Comparison of ENCODE assay signal across 17 cellular contexts in genomic region chr9:38436708-38437107, GRCh38. TPM values are rescaled to one million over a fixed set of nuclear protein-coding genes. Genes with fewer than 3 reads are reported as not detected.
A peak's percentile ranks its signal among the peaks of the same experiment; 100 is the strongest.
DNase-seq lines count a peak whose midpoint lies in the region; TF ChIP-seq lines count a peak whose summit lies in the region.
"Had no signal": no experiment of that assay in that cellular context is flagged by ENCODE, and none has a peak within 500 bp of the region (broad histone marks: within the 10 kb centered on the region; RNA-seq: fewer than 3 reads in every experiment).

No MANE protein-coding gene starts in this region.

- no peaks in the 10 kb centered on the region for H4K20me1 ChIP-seq in hepatocyte (ENCODE audit: insufficient read depth, poor library complexity, severe bottlenecking)

- H3K79me2 ChIP-seq in hepatocyte: no peaks in the 10 kb centered on the region

- no peaks in the 10 kb centered on the region for H3K9me2 ChIP-seq in hepatocyte (replicated peaks; ENCODE audit: insufficient read depth)

- no peaks in the 10 kb centered on the region for H3K9me3 ChIP-seq in hepatocyte (ENCODE audit: low read depth)
- H3K9me3 ChIP-seq in prostate gland: no peaks in the 10 kb centered on the region
- H3K9me3 ChIP-seq: Peyer's patch, SJSA1 had no signal

- peak overlapping the region; percentile 62 for H3K4me2 ChIP-seq in hepatocyte

- no peak for TF ChIP-seq POLR2A in prostate gland (IDR thresholded peaks at IDR 0.05)

- H3K27me3 ChIP-seq in hepatocyte (no peaks in the 10 kb centered on the region), prostate gland (replicated peaks; ENCODE audit: insufficient read depth) (no peaks in the 10 kb centered on the region)
- H3K27me3 ChIP-seq: Peyer's patch, SJSA1 had no signal

- WGBS in hepatocyte (ENCODE audit: low lambda C conversion rate, missing lambda C conversion rate): 91% methylated on average over 2 of the region's 2 CpGs
- WGBS in prostate gland: 93% methylated on average over 2 of the region's 2 CpGs

- no peak for DNase-seq in hepatocyte (ENCODE audit: low spot score)
- no peak for DNase-seq in prostate gland (ENCODE audit: low spot score)
- DNase-seq in amniotic stem cell (lab: John Stamatoyannopoulos, UW): no peak
- no peak for DNase-seq in NCI-H345 treated with DMSO at 0.1 percent for 48 hours (lab: John Stamatoyannopoulos, UW; ENCODE audit: unreplicated experiment)
- no peak for DNase-seq in DMS153 treated with DMSO at 0.1 percent for 48 hours (lab: John Stamatoyannopoulos, UW; ENCODE audit: unreplicated experiment)
- DNase-seq: CD4-positive, alpha-beta T cell; MM.1S; NCI-H1048; NCI-H1417 treated with DMSO at 0.1 percent for 48 hours; NCI-H187 treated with DMSO at 0.1 percent for 48 hours; NCI-H2107; NCI-H510A treated with DMSO at 0.1 percent for 48 hours; NCI-H748 treated with DMSO at 0.1 percent for 48 hours; Peyer's patch had no signal

- H3K27ac ChIP-seq in C4-2B (peak overlapping the region; percentile 88), VCaP (peak overlapping the region; percentile 85), hepatocyte (peak overlapping the region; percentile 93), prostate gland (peak overlapping the region; percentile 74 to 76)
- H3K27ac ChIP-seq: Peyer's patch had no signal

- H3K4me1 ChIP-seq in hepatocyte (ENCODE audit: insufficient read depth): peaks cover 25% of the 10 kb centered on the region
- H3K4me1 ChIP-seq in prostate gland (replicated peaks): no peaks in the 10 kb centered on the region
- H3K4me1 ChIP-seq: Peyer's patch had no signal

- H3K36me3 ChIP-seq in hepatocyte (replicated peaks; ENCODE audit: insufficient read depth, low read depth): no peaks in the 10 kb centered on the region
- no peaks in the 10 kb centered on the region for H3K36me3 ChIP-seq in prostate gland
- H3K36me3 ChIP-seq: Peyer's patch, SJSA1 had no signal

- intact Hi-C loops in prostate gland (cut with DNase I): no loop called here

- H3K4me3 ChIP-seq in hepatocyte (no peak overlapping the region), prostate gland (no peak overlapping the region)
- H3K4me3 ChIP-seq: Peyer's patch, SJSA1 had no signal

- peak overlapping the region; percentile 28 for H2AFZ ChIP-seq in hepatocyte

- TF ChIP-seq CTCF in C4-2B (conservative IDR thresholded peaks at IDR 0.05) (no peak), VCaP (conservative IDR thresholded peaks at IDR 0.05) (no peak), hepatocyte (IDR thresholded peaks at IDR 0.05; ENCODE audit: poor library complexity) (no peak), prostate gland (IDR thresholded peaks at IDR 0.05) (no peak)

RNA-seq across cellular contexts. Expression of gene IGFBPL1, which starts 12.5 kb away (rescaled TPM):
- 4.0 and 9.8 TPM in 2 replicates for total RNA-seq in hepatocyte
- 2.5 and 6.4 TPM in 2 replicates for polyA plus RNA-seq in hepatocyte
- 10 to 100 TPM in 1 of 2 donors, under 1 TPM in 1; 0.32 to 14.3 TPM for total RNA-seq in prostate gland
- total RNA-seq: CD4-positive, alpha-beta T cell had no signal

RNA-seq across cellular contexts. Expression of gene ALDH1B1, which starts 44.2 kb away (rescaled TPM):
- total RNA-seq in hepatocyte: 40.5 and 45.8 TPM in 2 replicates
- polyA plus RNA-seq in hepatocyte: 21.5 and 30.9 TPM in 2 replicates
- total RNA-seq in prostate gland: 10 to 100 TPM; 42.5 to 88.8 TPM
